26 cellular contexts compared by ENCODE assay signal in genomic region chr5:180160215-180160614, GRCh38. TPM values are rescaled to one million over a fixed set of nuclear protein-coding genes. Genes with fewer than 3 reads are reported as not detected.
DNase-seq lines count a peak whose midpoint lies in the region; ATAC-seq and TF ChIP-seq lines count a peak whose summit lies in the region.
"Had no signal": no experiment of that assay in that cellular context is flagged by ENCODE, and none has a peak within 500 bp of the region (broad histone marks: within the 10 kb centered on the region; RNA-seq: fewer than 3 reads in every experiment).

No MANE protein-coding gene starts in this region.

- no peaks in the 10 kb centered on the region for H3K9me3 Mint-ChIP-seq in T-helper 2 cell treated with Interferon-gamma antibody and Interleukin-4, amounts not matched to agents 5 μg/mL and 100 μg/mL, for 36 hours
- H3K9me3 Mint-ChIP-seq: GM23338, H9 had no signal

- no peak overlapping the region for H3K27ac Mint-ChIP-seq in T-helper 2 cell treated with Interferon-gamma antibody and Interleukin-4, amounts not matched to agents 5 μg/mL and 100 μg/mL, for 36 hours
- H3K27ac Mint-ChIP-seq: CD8-positive, alpha-beta T cell; GM23338; H9 had no signal

- no peaks in the 10 kb centered on the region for H4K20me1 ChIP-seq in BLaER1

- H3K4me3 ChIP-seq in BLaER1 = no peak overlapping the region
- H3K4me3 ChIP-seq in sigmoid colon = no peak overlapping the region
- H3K4me3 ChIP-seq: GM23338 had no signal

- H3K27me3 Mint-ChIP-seq in T-helper 2 cell treated with Interferon-gamma antibody and Interleukin-4, amounts not matched to agents 5 μg/mL and 100 μg/mL, for 36 hours (ENCODE audit: low read depth) = peaks cover 7% of the 10 kb centered on the region

- H3K27me3 ChIP-seq in BLaER1 (no peaks in the 10 kb centered on the region), sigmoid colon (peaks cover 0 to 6% (median 5%) of the 10 kb centered on the region in 3 donors)

- H3K9me3 ChIP-seq in BLaER1 (no peaks in the 10 kb centered on the region), sigmoid colon (peaks cover 0 to 3% (median 0%) of the 10 kb centered on the region in 4 donors)
- H3K9me3 ChIP-seq: Caco-2, SK-N-SH had no signal

- no peak overlapping the region for H3K4me3 Mint-ChIP-seq in T-helper 2 cell treated with Interferon-gamma antibody and Interleukin-4, amounts not matched to agents 5 μg/mL and 100 μg/mL, for 36 hours
- H3K4me3 Mint-ChIP-seq: CD8-positive, alpha-beta T cell; GM23338; H9 had no signal

- ATAC-seq in GM21390 (IDR thresholded peaks at IDR 0.05; ENCODE audit: unreplicated experiment) = no peak
- ATAC-seq: CD8-positive, alpha-beta T cell; HepG2; PC-3 had no signal

- DNase-seq in Daoy (ENCODE audit: low read depth) (peak; percentile 2), islet precursor cell (peak; percentile 36), sigmoid colon (peak; percentile 54), iPS-NIHi7 (ENCODE audit: extremely low spot score) (no peak)
- no peak for DNase-seq in T-helper 2 cell treated with Interferon-gamma antibody and Interleukin-4, amounts not matched to agents 5 μg/mL and 100 μg/mL, for 36 hours (ENCODE audit: low spot score)
- DNase-seq: Caco-2; CD8-positive, alpha-beta T cell; DMS79; GF-D8; H9; Karpas-422; NCI-H1092 treated with DMSO at 0.1 percent for 48 hours; NCI-H1436; NCI-H187; NCI-H446 treated with DMSO at 0.1 percent for 48 hours; NCI-H526; NCI-H82; NK-92 treated with Interleukin-12 subunit alpha and Interleukin-12 subunit beta, amount 100 ng/mL, for 24 hours; PC-3; SK-N-SH had no signal

- H3K4me1 ChIP-seq in BLaER1 (peaks cover 20% of the 10 kb centered on the region), sigmoid colon (no peaks in the 10 kb centered on the region)
- H3K4me1 ChIP-seq: Caco-2 had no signal

- H3K4me2 ChIP-seq in BLaER1 = peak overlapping the region; percentile 44
- H3K4me2 ChIP-seq: GM23338, SK-N-SH had no signal

- H3K4me1 Mint-ChIP-seq in T-helper 2 cell treated with Interferon-gamma antibody and Interleukin-4, amounts not matched to agents 5 μg/mL and 100 μg/mL, for 36 hours (ENCODE audit: low read depth) = no peaks in the 10 kb centered on the region
- H3K4me1 Mint-ChIP-seq: GM23338, H9 had no signal

- WGBS in sigmoid colon, 2 donors = 73 to 84% methylated on average over 6 of the region's 6 CpGs

- H3K27ac ChIP-seq in BLaER1 = no peak overlapping the region
- no peak overlapping the region for H3K27ac ChIP-seq in sigmoid colon

- H3K36me3 ChIP-seq in BLaER1 (no peaks in the 10 kb centered on the region), sigmoid colon (no peaks in the 10 kb centered on the region)

- no peaks in the 10 kb centered on the region for H3K36me3 Mint-ChIP-seq in T-helper 2 cell treated with Interferon-gamma antibody and Interleukin-4, amounts not matched to agents 5 μg/mL and 100 μg/mL, for 36 hours (ENCODE audit: low read depth)
- H3K36me3 Mint-ChIP-seq: CD8-positive, alpha-beta T cell had no signal

- H3K9ac ChIP-seq in BLaER1 = no peak overlapping the region
- H3K9ac ChIP-seq: SK-N-SH had no signal

- TF ChIP-seq POLR2A in sigmoid colon (IDR thresholded peaks at IDR 0.05) = no peak

- no peak for TF ChIP-seq CTCF in sigmoid colon (IDR thresholded peaks at IDR 0.05)

- intact Hi-C loops in sigmoid colon (cut with DNase I) = no loop called here

- no peak for TF ChIP-seq EP300 in sigmoid colon (IDR thresholded peaks at IDR 0.05)

RNA-seq across cellular contexts. Expression of gene RASGEF1C, which starts 48.8 kb away (rescaled TPM):
- 0.40 TPM in 1 of 2 replicates, not detected in the other for total RNA-seq in Daoy (2014; rRNA removed; shearing (Covaris generic))
- 1 to 10 TPM in 3 of 4 donors, under 1 TPM in 1; 0.66 to 4.2 (median 1.5) TPM for total RNA-seq in sigmoid colon
- polyA plus RNA-seq in sigmoid colon = under 1 TPM in 1 of 3 donors, not detected in 2; 0.35 TPM
- total RNA-seq: Caco-2; CD8-positive, alpha-beta T cell; HepG2; HT1080 had no signal
- polyA plus RNA-seq: AG04450, HepG2, SK-N-SH had no signal

Comparison
In these comparisons a context has a peak if more than half of its experiments do, and no peak if none do; other contexts are left out.
1. DNase-seq: peak in Daoy (single experiment), islet precursor cell (single experiment) and sigmoid colon (single experiment); none in T-helper 2 cell treated with Interferon-gamma antibody and Interleukin-4, amounts not matched to agents 5 μg/mL and 100 μg/mL, for 36 hours (single experiment) and iPS-NIHi7 (single experiment).